11 cellular contexts compared by ENCODE assay signal in genomic region chrX:57132046-57132445, GRCh38. TPM values are rescaled to one million over a fixed set of nuclear protein-coding genes. Genes with fewer than 3 reads are reported as not detected.
"Had no signal": no experiment of that assay in that cellular context is flagged by ENCODE, and none has a peak within 500 bp of the region (broad histone marks: within the 10 kb centered on the region; RNA-seq: fewer than 3 reads in every experiment).

No MANE protein-coding gene starts in this region.

- H3K36me3 ChIP-seq: HAP-1 had no signal

- ATAC-seq: GM23338, HCT116 had no signal

- H3K4me3 Mint-ChIP-seq: GM23338, H9, HFFc6 had no signal

- DNase-seq: GM23248, GOT3, H7, H9, HCEC 1CT, HFFc6 had no signal

- H2AFZ ChIP-seq: GM23248, GM23338 had no signal

- H3K4me1 ChIP-seq: HAP-1 had no signal

- FAIRE-seq: H1, H54 had no signal

- H3K9ac ChIP-seq: GM23248 had no signal

- H3K9me3 Mint-ChIP-seq: GM23338, HFFc6 had no signal

- H3K4me2 ChIP-seq: GM23338 had no signal

- H3K27ac ChIP-seq: GM23248 had no signal

- H3K4me3 ChIP-seq: GM23248, GM23338, HAP-1 had no signal

- H3K27ac Mint-ChIP-seq: GM23338, H9, HFFc6 had no signal

- H3K9me3 ChIP-seq: HAP-1 had no signal

RNA-seq across cellular contexts. Expression of gene SPIN2A, which starts 5.2 kb away (rescaled TPM):
- total RNA-seq: GM23248 had no signal
